ENCODE assay signal across 13 cellular contexts in the genomic region with DNA sequence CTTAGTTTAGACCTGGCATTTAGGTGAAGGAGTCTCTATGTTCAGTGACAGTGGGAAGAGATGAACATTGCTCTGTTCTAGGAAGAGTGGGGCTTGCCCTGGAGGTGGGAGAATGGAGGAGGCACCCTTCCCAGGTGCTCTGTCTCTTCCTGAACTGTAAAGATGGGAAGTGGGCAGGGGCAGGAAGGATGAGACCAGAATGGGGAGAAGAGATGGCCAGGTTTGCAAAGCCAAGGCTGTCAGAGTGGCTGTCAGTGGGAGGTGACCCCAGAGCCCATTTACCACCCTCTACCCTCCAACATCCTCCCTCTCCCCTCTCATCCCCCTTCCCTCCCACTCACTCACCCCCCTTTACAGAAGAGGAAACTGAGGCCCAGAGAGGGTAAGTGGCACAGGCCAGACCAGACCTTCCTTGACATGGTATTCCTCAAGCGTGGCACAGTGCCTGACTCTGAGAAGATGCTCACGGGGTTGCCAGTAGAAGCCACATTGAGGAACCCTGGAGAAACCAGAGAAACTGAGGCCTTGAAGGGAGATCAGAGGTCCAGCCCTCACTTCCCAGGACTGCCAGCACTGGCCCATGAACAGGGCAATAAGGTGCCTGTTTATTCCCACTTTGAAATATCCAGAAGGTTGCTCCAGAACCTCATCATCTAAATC. TPM values are rescaled to one million over a fixed set of nuclear protein-coding genes. Genes with fewer than 3 reads are reported as not detected.
A peak's percentile ranks its signal among the peaks of the same experiment; 100 is the strongest.
DNase-seq lines count a peak whose midpoint lies in the region; ATAC-seq and TF ChIP-seq lines count a peak whose summit lies in the region.
"Had no signal": no experiment of that assay in that cellular context is flagged by ENCODE, and none has a peak within 500 bp of the region (broad histone marks: within the 10 kb centered on the region; RNA-seq: fewer than 3 reads in every experiment).

No MANE protein-coding gene starts in this region.

- intact Hi-C loops in CD8-positive, alpha-beta T cell (cut with DNase I, micrococcal nuclease) = loop anchor here (2.0 to 5.0 kb wide), 9 partner anchors 69 to 318 kb away; a partner anchor contains a TSS
- intact Hi-C loops in Panc1 (cut with micrococcal nuclease; ENCODE audit: unreplicated experiment) (loop anchor here (2.0 to 10.0 kb wide), 3 partner anchors 95 to 277 kb away; a partner anchor contains a TSS), esophagus muscularis mucosa (cut with DNase I) (loop anchor here (2.0 kb wide), 3 partner anchors 93 to 153 kb away; no protein-coding TSS in a partner anchor), gastrocnemius medialis (cut with DNase I; ENCODE audit: low total_unique reads) (loop anchor here (2.0 to 5.0 kb wide), 5 partner anchors 47 to 242 kb away; a partner anchor contains a TSS)

- no peak overlapping the region for H3K4me3 ChIP-seq in CD8-positive, alpha-beta T cell (ENCODE audit: low read depth, low read length)
- H3K4me3 ChIP-seq in Panc1 (ENCODE audit: low read depth in 2 of 2, low read length in 2 of 2) (no peak overlapping the region), esophagus muscularis mucosa (no peak overlapping the region), gastrocnemius medialis (no peak overlapping the region)

- no peak for TF ChIP-seq CTCF in CD8-positive, alpha-beta T cell (IDR thresholded peaks at IDR 0.05)
- TF ChIP-seq CTCF in Panc1 (IDR thresholded peaks at IDR 0.05) (no peak), esophagus muscularis mucosa (IDR thresholded peaks at IDR 0.05) (no peak), gastrocnemius medialis (IDR thresholded peaks at IDR 0.05 in 4 of 5, conservative IDR thresholded peaks at IDR 0.05 in 1 of 5) (no peak)

- peaks cover 20% of the 10 kb centered on the region for H3K36me3 Mint-ChIP-seq in CD8-positive, alpha-beta T cell

- H3K27ac Mint-ChIP-seq in CD8-positive, alpha-beta T cell = peak overlapping the region; percentile 99

- peak overlapping the region; percentile 99 for H3K27ac ChIP-seq in CD8-positive, alpha-beta T cell (ENCODE audit: low read depth, low read length)
- peak overlapping the region; percentile 77 for H3K27ac ChIP-seq in Panc1 (ENCODE audit: low read length)
- H3K27ac ChIP-seq in esophagus muscularis mucosa (replicated peaks in 1 of 4) = peak overlapping the region; percentile 94 to 98 (median 96)
- H3K27ac ChIP-seq in gastrocnemius medialis = peak overlapping the region; percentile 88 to 96 (median 92)
- H3K27ac ChIP-seq: SJCRH30 had no signal

- no peaks in the 10 kb centered on the region for H3K27me3 ChIP-seq in CD8-positive, alpha-beta T cell (ENCODE audit: insufficient read depth, low read length)
- H3K27me3 ChIP-seq in Panc1 (ENCODE audit: control insufficient read depth, insufficient read depth, low read length) (no peaks in the 10 kb centered on the region), esophagus muscularis mucosa (no peaks in the 10 kb centered on the region), gastrocnemius medialis (no peaks in the 10 kb centered on the region)
- H3K27me3 ChIP-seq: SJCRH30 had no signal

- H3K4me1 ChIP-seq in CD8-positive, alpha-beta T cell (ENCODE audit: insufficient read depth, low read length) = peaks cover 75% of the 10 kb centered on the region
- H3K4me1 ChIP-seq in Panc1 (ENCODE audit: control insufficient read depth, insufficient read depth, low read length) = peaks cover 3% of the 10 kb centered on the region; the same call in 1 of the 2 replicates
- H3K4me1 ChIP-seq in esophagus muscularis mucosa = peaks cover 56 to 87% (median 82%) of the 10 kb centered on the region in 4 donors
- H3K4me1 ChIP-seq in gastrocnemius medialis = peaks cover 45 to 47% of the 10 kb centered on the region in 2 donors

- 100% methylated on average over 2 of the region's 2 CpGs for WGBS in esophagus muscularis mucosa

- H3K27me3 Mint-ChIP-seq in CD8-positive, alpha-beta T cell (ENCODE audit: low read depth) = no peaks in the 10 kb centered on the region

- peaks cover 3% of the 10 kb centered on the region for H3K36me3 ChIP-seq in CD8-positive, alpha-beta T cell (ENCODE audit: insufficient read depth, low read length)
- H3K36me3 ChIP-seq in Panc1 (ENCODE audit: control insufficient read depth, insufficient read depth, low read length) (no peaks in the 10 kb centered on the region; the same call in 1 of the 2 replicates), esophagus muscularis mucosa (peaks cover 0 to 7% (median 4%) of the 10 kb centered on the region in 4 donors), gastrocnemius medialis (no peaks in the 10 kb centered on the region)
- H3K36me3 ChIP-seq: SJCRH30 had no signal

- H3K9me3 ChIP-seq in CD8-positive, alpha-beta T cell (ENCODE audit: low read length) = no peaks in the 10 kb centered on the region
- no peaks in the 10 kb centered on the region for H3K9me3 ChIP-seq in Panc1 (ENCODE audit: control insufficient read depth, insufficient read depth, low read depth, low read length)
- no peaks in the 10 kb centered on the region for H3K9me3 ChIP-seq in esophagus muscularis mucosa
- no peaks in the 10 kb centered on the region for H3K9me3 ChIP-seq in gastrocnemius medialis
- H3K9me3 ChIP-seq: SJCRH30 had no signal

- in situ Hi-C loops in Panc1 (cut with HindIII; ENCODE audit: low pct_unique_long_range_greater_than_20kb, low sequenced_read_pairs) = no loop called here
- in situ Hi-C loops in gastrocnemius medialis (cut with MboI; ENCODE audit: low sequenced_read_pairs in 4 of 4) = loop anchor here (5.0 to 25.0 kb wide), 6 partner anchors 85 to 262 kb away; a partner anchor contains a TSS

- POLR2A ChIA-PET in CD8-positive, alpha-beta T cell (lab: Charles Lee) = interaction anchor here (0.7 to 2.1 kb wide), 6 partner anchors 160 to 468 kb away, joined by 3 to 17 read pairs (median 6); a partner anchor contains a TSS
- POLR2A ChIA-PET in Panc1 (lab: Charles Lee) = no interaction called here

- H3K9me3 Mint-ChIP-seq in CD8-positive, alpha-beta T cell = no peaks in the 10 kb centered on the region

- H3K4me1 Mint-ChIP-seq in CD8-positive, alpha-beta T cell (ENCODE audit: low read depth) = peaks cover 68% of the 10 kb centered on the region

- no peak for ATAC-seq in CD8-positive, alpha-beta T cell
- ATAC-seq in Panc1 = no peak
- no peak for ATAC-seq in gastrocnemius medialis
- ATAC-seq in HG02798 (IDR thresholded peaks at IDR 0.05; ENCODE audit: poor library complexity, unreplicated experiment) = no peak

- CTCF ChIA-PET in CD8-positive, alpha-beta T cell (lab: Charles Lee) = interaction anchor here (0.6 to 6.3 kb wide), 11 partner anchors 13 to 277 kb away, joined by 3 to 102 read pairs (median 4); a partner anchor contains a TSS
- CTCF ChIA-PET in Panc1 (lab: Charles Lee) = interaction anchor here (1.4 to 2.4 kb wide), 2 partner anchors 71 to 120 kb away, joined by 5 to 15 read pairs; no protein-coding TSS in a partner anchor

- no peak for TF ChIP-seq EP300 in esophagus muscularis mucosa (IDR thresholded peaks at IDR 0.05)

- TF ChIP-seq POLR2A in esophagus muscularis mucosa (IDR thresholded peaks at IDR 0.05; ENCODE audit: low read depth) (no peak), gastrocnemius medialis (IDR thresholded peaks at IDR 0.05) (no peak)

- DNase-seq in CD8-positive, alpha-beta T cell = no peak
- no peak for DNase-seq in Panc1 (ENCODE audit: low read depth, low spot score)
- DNase-seq in esophagus muscularis mucosa (ENCODE audit: extremely low spot score) = no peak
- DNase-seq in gastrocnemius medialis = no peak
- DNase-seq in putamen (ENCODE audit: low spot score) = no peak
- DNase-seq in activated gamma-delta T cell (lab: John Stamatoyannopoulos, UW) = no peak
- no peak for DNase-seq in D341Med (ENCODE audit: low spot score)
- DNase-seq: occipital lobe; SJCRH30; stimulated activated CD8-positive, alpha-beta memory T cell treated with anti-CD3 and anti-CD28 coated beads, Interleukin-4, amount 100 ng/mL, for 48 hours had no signal

- no TSS peak for BruUV-seq in Panc1 (replicated peaks; lab: Mats Ljungman, UMichigan)

- peak overlapping the region; percentile 80 for H3K4me3 Mint-ChIP-seq in CD8-positive, alpha-beta T cell

RNA-seq across cellular contexts. Expression of a gene that starts 1.4 kb away (rescaled TPM):
- total RNA-seq in CD8-positive, alpha-beta T cell = 10 to 100 TPM; 35.5 to 39.3 TPM
- total RNA-seq in Panc1 (2021; ENCODE audit: unreplicated experiment) (18.8 TPM), esophagus muscularis mucosa (10 to 100 TPM; 12.0 to 27.0 (median 21.9) TPM), gastrocnemius medialis (10 to 100 TPM in 1 of 4 donors, 1 to 10 TPM in 3; 3.4 to 12.8 (median 8.7) TPM)
- polyA plus RNA-seq in Panc1 (2012; ENCODE audit: insufficient read length) = 29.5 TPM

RNA-seq across cellular contexts. Expression of a gene that starts 15.7 kb away (rescaled TPM):
- total RNA-seq in CD8-positive, alpha-beta T cell = not detected
- total RNA-seq in Panc1 (2021; ENCODE audit: unreplicated experiment) (0.15 TPM), esophagus muscularis mucosa (100 to 1,000 TPM; 101 to 214 (median 130) TPM), gastrocnemius medialis (100 to 1,000 TPM; 281 to 710 (median 413) TPM)
- polyA plus RNA-seq in Panc1 (2012; ENCODE audit: insufficient read length) = 0.67 TPM
- total RNA-seq: G401 had no signal

RNA-seq across cellular contexts. Expression of a gene that starts 18.5 kb away (rescaled TPM):
- total RNA-seq in CD8-positive, alpha-beta T cell = not detected
- total RNA-seq in Panc1 (2021; ENCODE audit: unreplicated experiment) (not detected), esophagus muscularis mucosa (not detected), gastrocnemius medialis (not detected)
- polyA plus RNA-seq in Panc1 (2012; ENCODE audit: insufficient read length) = not detected
- total RNA-seq: G401, SJCRH30 had no signal

RNA-seq across cellular contexts. Expression of a gene that starts 29.9 kb away (rescaled TPM):
- not detected for total RNA-seq in CD8-positive, alpha-beta T cell
- 0.08 TPM for total RNA-seq in Panc1 (2021; ENCODE audit: unreplicated experiment)
- not detected for polyA plus RNA-seq in Panc1 (2012; ENCODE audit: insufficient read length)
- total RNA-seq in esophagus muscularis mucosa = under 1 TPM in 1 of 4 donors, not detected in 3; 0.06 TPM
- total RNA-seq in gastrocnemius medialis = not detected
- total RNA-seq: G401 had no signal

RNA-seq across cellular contexts. Expression of a gene that starts 51.6 kb away (rescaled TPM):
- not detected for total RNA-seq in CD8-positive, alpha-beta T cell
- not detected for total RNA-seq in Panc1 (2021; ENCODE audit: unreplicated experiment)
- polyA plus RNA-seq in Panc1 (2012; ENCODE audit: insufficient read length) = not detected
- 1 to 10 TPM in 1 of 4 donors, under 1 TPM in 2, not detected in 1; 0.17 to 2.1 (median 0.98) TPM for total RNA-seq in esophagus muscularis mucosa
- under 1 TPM in 2 of 4 donors, not detected in 2; 0.07 to 0.47 TPM for total RNA-seq in gastrocnemius medialis
- total RNA-seq: frontal cortex, G401, SJCRH30 had no signal

Comparison
In these comparisons a context has a peak if more than half of its experiments do, and no peak if none do; other contexts are left out.
1. RNA of a gene that starts 15.7 kb away (total RNA-seq): 281 to 710 TPM in gastrocnemius medialis and 101 to 214 TPM in esophagus muscularis mucosa; 0.15 TPM in Panc1 (single experiment) and not detected in CD8-positive, alpha-beta T cell; every median in the first group is over 10 times any median in the second.
2. Peak in every context shown above with its lines, with median percentiles within 50 percentile points of each other: H3K27ac ChIP-seq.